21 cellular contexts compared by ENCODE assay signal in genomic region chr7:101772508-101773306, GRCh38.
"Had no signal": no experiment of that assay in that cellular context is flagged by ENCODE, and none has a peak within 500 bp of the region (broad histone marks: within the 10 kb centered on the region; RNA-seq: fewer than 3 reads in every experiment).

No MANE protein-coding gene starts in this region.

- H3K36me3 ChIP-seq: neutrophil, sigmoid colon, thoracic aorta, WERI-Rb-1 had no signal

- H3K36me3 Mint-ChIP-seq: activated CD4-positive, alpha-beta memory T cell treated with anti-CD3 and anti-CD28 coated beads for 36 hours; activated naive CD8-positive, alpha-beta T cell; brain; naive thymus-derived CD8-positive, alpha-beta T cell had no signal

- H3K4me3 Mint-ChIP-seq: activated CD4-positive, alpha-beta memory T cell treated with anti-CD3 and anti-CD28 coated beads for 36 hours; activated CD4-positive, alpha-beta T cell treated with anti-CD3 and anti-CD28 coated beads for 36 hours; activated naive CD8-positive, alpha-beta T cell; brain; central memory CD8-positive, alpha-beta T cell; memory B cell; naive thymus-derived CD8-positive, alpha-beta T cell had no signal

- H2AFZ ChIP-seq: parathyroid adenoma had no signal

- ATAC-seq: activated CD4-positive, alpha-beta T cell treated with anti-CD3 and anti-CD28 coated beads for 36 hours; left ventricle myocardium superior; mucosa of descending colon; naive thymus-derived CD8-positive, alpha-beta T cell had no signal

- H3K79me2 ChIP-seq: parathyroid adenoma had no signal

- H3K9me3 Mint-ChIP-seq: activated CD4-positive, alpha-beta memory T cell treated with anti-CD3 and anti-CD28 coated beads for 36 hours; central memory CD8-positive, alpha-beta T cell; naive thymus-derived CD8-positive, alpha-beta T cell had no signal

- DNase-seq: activated CD4-positive, alpha-beta memory T cell treated with anti-CD3 and anti-CD28 coated beads for 36 hours; activated CD4-positive, alpha-beta T cell treated with anti-CD3 and anti-CD28 coated beads for 36 hours; activated gamma-delta T cell treated with Interleukin-2 at 50 U/mL for 16 hours; activated T-cell treated with anti-CD3 and anti-CD28 coated beads, Interleukin-2, amount 50 U/mL, for 48 hours; amniotic stem cell; cortex of kidney; effector memory CD4-positive, alpha-beta T cell; foreskin melanocyte; left ventricle myocardium superior; mucosa of descending colon; naive thymus-derived CD8-positive, alpha-beta T cell; sigmoid colon; stimulated activated CD4-positive, alpha-beta T cell treated with anti-CD3 and anti-CD28 coated beads, Interleukin-1b, Interleukin-23, amount 100 ng/mL, for 48 hours; WERI-Rb-1 had no signal

- H3K4me1 Mint-ChIP-seq: activated CD4-positive, alpha-beta T cell treated with anti-CD3 and anti-CD28 coated beads for 36 hours; brain; central memory CD8-positive, alpha-beta T cell; memory B cell had no signal

- H3K9ac ChIP-seq: parathyroid adenoma had no signal

- H3K27me3 ChIP-seq: neutrophil, sigmoid colon had no signal

- H3K27ac ChIP-seq: neutrophil, parathyroid adenoma, sigmoid colon, thoracic aorta, WERI-Rb-1 had no signal

- H3K27ac Mint-ChIP-seq: activated CD4-positive, alpha-beta memory T cell treated with anti-CD3 and anti-CD28 coated beads for 36 hours; activated CD4-positive, alpha-beta T cell treated with anti-CD3 and anti-CD28 coated beads for 36 hours; activated naive CD8-positive, alpha-beta T cell; brain; memory B cell had no signal

- H3K9me3 ChIP-seq: mucosa of descending colon, neutrophil, sigmoid colon, thoracic aorta had no signal

- H3K4me3 ChIP-seq: mucosa of descending colon, sigmoid colon, thoracic aorta had no signal

- H3K4me1 ChIP-seq: parathyroid adenoma, sigmoid colon had no signal
